In genomic region chr6:39904946-39905639, GRCh38 we compare ENCODE assay signal across 1 cellular context.
TF ChIP-seq lines count a peak whose summit lies in the region.

No MANE protein-coding gene starts in this region.

TF ChIP-seq in H1, 55 proteins besides CTCF, POLR2A, EP300 and RAD21 (continued from another document):
- no peak for TF ChIP-seq RNF2 (IDR thresholded peaks at IDR 0.05; ENCODE audit: borderline replicate concordance, low read depth, low read length, missing control alignments, poor library complexity, severe bottlenecking)
- TF ChIP-seq SP1 (IDR thresholded peaks at IDR 0.05; ENCODE audit: low read depth, low read length), result no peak
- no peak for TF ChIP-seq JUN (IDR thresholded peaks at IDR 0.05; ENCODE audit: low read depth, low read length)
- TF ChIP-seq POLR2AphosphoS5 (IDR thresholded peaks at IDR 0.05; ENCODE audit: low read depth, low read length), result no peak
- TF ChIP-seq KDM1A (IDR thresholded peaks at IDR 0.05; ENCODE audit: borderline replicate concordance, low read length), result no peak
